Comparison of ENCODE assay signal across 20 cellular contexts in the genomic region with DNA sequence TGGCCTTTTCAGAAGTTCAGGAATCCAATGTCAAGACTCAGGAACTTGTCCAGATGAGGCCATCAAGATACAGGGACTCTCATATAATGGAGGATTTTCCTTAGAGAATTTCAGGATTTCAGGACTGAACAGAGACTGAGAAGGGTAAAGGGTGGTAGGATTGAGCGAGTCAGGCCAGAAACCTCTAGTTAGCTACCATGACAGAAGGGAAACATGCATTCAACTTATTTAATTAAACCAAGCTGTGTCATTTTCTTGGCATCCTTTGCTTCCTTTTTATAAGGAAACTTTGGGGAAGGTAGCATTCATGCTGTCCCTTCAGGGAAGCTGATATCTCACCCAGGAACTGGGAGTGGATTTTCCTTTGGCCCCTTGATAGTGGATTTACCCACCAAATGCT.
DNase-seq lines count a peak whose midpoint lies in the region; ATAC-seq and TF ChIP-seq lines count a peak whose summit lies in the region.
"Had no signal": no experiment of that assay in that cellular context is flagged by ENCODE, and none has a peak within 500 bp of the region (broad histone marks: within the 10 kb centered on the region; RNA-seq: fewer than 3 reads in every experiment).

No MANE protein-coding gene starts in this region.

- WGBS in suprapubic skin, result 71% methylated on average over 1 of the region's 1 CpG

- no peak overlapping the region for H3K4me3 ChIP-seq in fibroblast of mammary gland (ENCODE audit: control insufficient read depth, low read depth, low read length)
- no peak overlapping the region for H3K4me3 ChIP-seq in suprapubic skin
- H3K4me3 ChIP-seq: GM23338 had no signal

- no peak for ATAC-seq in HG03378 (IDR thresholded peaks at IDR 0.05; ENCODE audit: unreplicated experiment)
- ATAC-seq: GM23338, HCT116 had no signal

- H3K27me3 ChIP-seq in suprapubic skin, result no peaks in the 10 kb centered on the region

- no peak for TF ChIP-seq POLR2A in suprapubic skin (IDR thresholded peaks at IDR 0.05)

- no peak for TF ChIP-seq EP300 in suprapubic skin (IDR thresholded peaks at IDR 0.05)

- TF ChIP-seq CTCF in fibroblast of mammary gland (conservative IDR thresholded peaks at IDR 0.05; ENCODE audit: control insufficient read depth, insufficient read depth, low read depth, low read length), result no peak
- no peak for TF ChIP-seq CTCF in suprapubic skin (IDR thresholded peaks at IDR 0.05)

- H3K27ac ChIP-seq in suprapubic skin, result peak overlapping the region; percentile 34
- H3K27ac ChIP-seq: HL-60, KMS-11, RWPE1 had no signal

- no peaks in the 10 kb centered on the region for H3K9me3 ChIP-seq in suprapubic skin

- H3K4me1 ChIP-seq in suprapubic skin, result peaks cover 24% of the 10 kb centered on the region

- no peaks in the 10 kb centered on the region for H3K36me3 ChIP-seq in suprapubic skin

- DNase-seq in A172 (ENCODE audit: low spot score) (peak; percentile 75), LHCN-M2 (ENCODE audit: low read depth) (peak; percentile 6), fibroblast of mammary gland (ENCODE audit: low read depth) (peak; percentile 58), suprapubic skin (ENCODE audit: low spot score in 2 of 2) (no peak)
- no peak for DNase-seq in stimulated activated CD4-positive, alpha-beta T cell treated with anti-CD3 and anti-CD28 coated beads, Interleukin-4, amount 100 ng/mL, for 1 hour
- no peak for DNase-seq in stimulated activated CD4-positive, alpha-beta T cell treated with anti-CD3 and anti-CD28 coated beads, Interleukin-4, amount 100 ng/mL, for 4 hours
- DNase-seq: CD4-positive, alpha-beta T cell; DMS153; GF-D8; NCI-H1417 treated with DMSO at 0.1 percent for 48 hours; NCI-H187 treated with DMSO at 0.1 percent for 48 hours; NCI-H226; NCI-H524; NCI-H82 had no signal

Comparison
In these comparisons a context has a peak if more than half of its experiments do, and no peak if none do; other contexts are left out.
1. DNase-seq: peak in A172 (single experiment), LHCN-M2 (single experiment) and fibroblast of mammary gland (single experiment); none in suprapubic skin (0 of 2), stimulated activated CD4-positive, alpha-beta T cell treated with anti-CD3 and anti-CD28 coated beads, Interleukin-4, amount 100 ng/mL, for 1 hour (single experiment) and stimulated activated CD4-positive, alpha-beta T cell treated with anti-CD3 and anti-CD28 coated beads, Interleukin-4, amount 100 ng/mL, for 4 hours (0 of 2).